In the genomic region with DNA sequence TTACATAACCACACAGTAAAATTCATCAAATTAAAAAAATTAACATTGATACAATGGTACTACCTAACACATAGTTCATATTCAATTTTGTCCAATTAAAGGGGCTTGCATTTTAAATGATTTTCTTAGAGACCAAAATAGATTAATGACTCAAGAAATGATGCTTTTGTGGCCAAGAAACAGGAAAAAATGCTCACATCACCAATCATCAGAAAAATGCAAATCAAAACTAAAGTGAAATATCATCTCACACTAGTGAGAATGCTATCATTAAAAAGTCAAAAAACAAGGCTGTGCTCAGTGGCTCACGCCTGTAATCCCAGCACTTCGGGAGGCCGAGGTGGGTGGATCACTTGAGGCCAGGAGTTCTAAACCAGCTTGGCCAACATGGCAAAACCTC, we compare ENCODE assay signal across 28 cellular contexts.
"Had no signal": no experiment of that assay in that cellular context is flagged by ENCODE, and none has a peak within 500 bp of the region (broad histone marks: within the 10 kb centered on the region; RNA-seq: fewer than 3 reads in every experiment).

No MANE protein-coding gene starts in this region.

- H3K27ac ChIP-seq: colonic mucosa, coronary artery, dorsolateral prefrontal cortex, epithelial cell of prostate, esophagus muscularis mucosa, esophagus squamous epithelium, foreskin keratinocyte, gastrocnemius medialis, gastroesophageal sphincter, heart left ventricle, heart right ventricle, hepatocyte had no signal

- H3K36me3 ChIP-seq: colonic mucosa, esophagus muscularis mucosa, esophagus squamous epithelium, gastrocnemius medialis, gastroesophageal sphincter, heart left ventricle, heart right ventricle had no signal

- H3K9me3 ChIP-seq: colonic mucosa, esophagus muscularis mucosa, esophagus squamous epithelium, gastrocnemius medialis, gastroesophageal sphincter, heart left ventricle, heart right ventricle had no signal

- H3K4me1 ChIP-seq: colonic mucosa, esophagus muscularis mucosa, esophagus squamous epithelium, foreskin keratinocyte, gastrocnemius medialis, gastroesophageal sphincter, heart left ventricle, heart right ventricle had no signal

- ATAC-seq: effector memory CD8-positive, alpha-beta T cell; esophagus mucosa; foreskin keratinocyte; gastrocnemius medialis; gastroesophageal sphincter; heart left ventricle; heart right ventricle had no signal

- H3K27me3 ChIP-seq: colonic mucosa, dorsolateral prefrontal cortex, esophagus muscularis mucosa, esophagus squamous epithelium, foreskin keratinocyte, gastrocnemius medialis, gastroesophageal sphincter, heart left ventricle, heart right ventricle, hepatocyte had no signal

- DNase-seq: colonic mucosa; cortex of kidney; dermis blood vessel endothelial cell; dorsolateral prefrontal cortex; effector CD4-positive, alpha-beta T cell; effector CD8-positive, alpha-beta T cell; effector memory CD4-positive, alpha-beta T cell; effector memory CD8-positive, alpha-beta T cell; endodermal cell; erythroblast; esophagus squamous epithelium; foreskin fibroblast; foreskin keratinocyte; foreskin melanocyte; gastrocnemius medialis; glutamatergic neuron; head of caudate nucleus; heart left ventricle; heart right ventricle had no signal

- H3K4me2 ChIP-seq: hepatocyte had no signal

- H3K79me2 ChIP-seq: hepatocyte had no signal

- H3K4me3 ChIP-seq: colonic mucosa, coronary artery, dorsolateral prefrontal cortex, esophagus muscularis mucosa, esophagus squamous epithelium, gastrocnemius medialis, gastroesophageal sphincter, heart left ventricle, heart right ventricle, hepatocyte had no signal

- FAIRE-seq: endometrium, endothelial cell of umbilical vein, frontal cortex had no signal

- H2AFZ ChIP-seq: hepatocyte had no signal
